ENCODE assay signal across 9 cellular contexts in the genomic region with DNA sequence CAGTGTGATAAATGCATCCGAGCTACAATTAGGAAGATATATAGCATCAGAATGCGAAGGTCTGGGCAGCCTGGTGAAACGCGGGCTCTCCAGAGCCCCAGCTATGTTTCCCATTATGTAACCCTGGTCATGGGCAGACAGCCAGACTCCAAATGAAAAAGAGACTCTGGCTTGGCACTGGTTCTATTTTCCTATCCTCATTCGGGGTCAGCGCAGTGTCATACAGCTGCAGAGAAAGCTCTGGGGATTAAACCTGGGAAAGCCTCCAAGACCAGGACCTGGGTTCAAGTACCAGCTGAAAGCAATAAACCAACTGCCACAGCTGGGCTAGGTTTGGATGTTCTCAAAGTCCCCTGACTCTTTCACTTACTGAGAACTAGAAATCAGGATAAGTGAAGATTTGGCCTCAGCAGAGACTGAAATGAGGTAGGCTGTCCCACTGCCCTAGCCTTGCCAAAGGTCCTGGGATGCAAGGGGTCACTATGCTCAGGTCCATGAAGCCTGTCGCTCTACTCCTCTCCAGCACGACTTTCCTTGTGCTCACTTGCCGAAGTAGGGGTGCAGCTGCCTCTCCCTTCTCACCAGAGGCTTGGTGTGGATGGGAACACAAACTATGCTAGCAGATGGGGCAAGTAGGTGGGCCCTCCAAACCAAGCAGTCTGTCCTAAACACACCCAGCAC.
DNase-seq lines count a peak whose midpoint lies in the region; ATAC-seq and TF ChIP-seq lines count a peak whose summit lies in the region.
"Had no signal": no experiment of that assay in that cellular context is flagged by ENCODE, and none has a peak within 500 bp of the region (broad histone marks: within the 10 kb centered on the region; RNA-seq: fewer than 3 reads in every experiment).

No MANE protein-coding gene starts in this region.

- no peaks in the 10 kb centered on the region for H4K20me1 ChIP-seq in Karpas-422 (ENCODE audit: insufficient read depth, low read depth, low read length)

- H3K27ac ChIP-seq in layer of hippocampus (ENCODE audit: low read depth, low read length) (peak overlapping the region; percentile 56), testis (peak overlapping the region in 1 of 2 donors; percentile 41), Karpas-422 (ENCODE audit: low read length) (no peak overlapping the region)

- intact Hi-C loops in testis (cut with DNase I; ENCODE audit: low total_unique reads): loop anchor here (10.0 kb wide), 2 partner anchors 55 to 85 kb away; no protein-coding TSS in a partner anchor

- H3K4me1 ChIP-seq in testis (peaks cover 80% of the 10 kb centered on the region), Karpas-422 (ENCODE audit: low read length) (no peaks in the 10 kb centered on the region)

- H3K9ac ChIP-seq in Karpas-422 (ENCODE audit: low read length): no peak overlapping the region

- peak; percentile 87 for DNase-seq in M059J (ENCODE audit: low read depth)
- peak; percentile 97 for DNase-seq in brain pericyte (ENCODE audit: low read depth, low spot score)
- peak; percentile 87 for DNase-seq in testis
- no peak for DNase-seq in activated CD4-positive, alpha-beta T cell treated with anti-CD3 and anti-CD28 coated beads for 4 hours
- no peak for DNase-seq in Karpas-422
- DNase-seq: activated naive CD8-positive, alpha-beta T cell treated with anti-CD3 and anti-CD28 coated beads, Interleukin-2, amount 10 ng/mL, durations not matched to agents 7 days and 5 days had no signal

- no peaks in the 10 kb centered on the region for H3K79me2 ChIP-seq in Karpas-422 (ENCODE audit: low read length)

- 31 to 36% methylated on average over 8 to 9 of the region's 9 CpGs for WGBS in testis, 2 donors

- no peak for TF ChIP-seq CTCF in testis (IDR thresholded peaks at IDR 0.05)

- H3K4me2 ChIP-seq in Karpas-422 (ENCODE audit: low read depth, low read length, poor library complexity, severe bottlenecking): no peak overlapping the region

- no peak overlapping the region for H2AFZ ChIP-seq in Karpas-422 (ENCODE audit: low read length)

- H3K4me3 ChIP-seq in testis (no peak overlapping the region), Karpas-422 (ENCODE audit: low read length) (no peak overlapping the region)

- H3K27me3 ChIP-seq in layer of hippocampus (ENCODE audit: control insufficient read depth, insufficient read depth, low read length): no peaks in the 10 kb centered on the region
- no peaks in the 10 kb centered on the region for H3K27me3 ChIP-seq in testis
- no peaks in the 10 kb centered on the region for H3K27me3 ChIP-seq in Karpas-422 (ENCODE audit: low read length)

- H3K9me3 ChIP-seq in testis (no peaks in the 10 kb centered on the region), Karpas-422 (ENCODE audit: low read length) (no peaks in the 10 kb centered on the region)

- H3K36me3 ChIP-seq in testis (ENCODE audit: low read depth, missing control alignments) (no peaks in the 10 kb centered on the region), Karpas-422 (ENCODE audit: insufficient read depth, low read length) (no peaks in the 10 kb centered on the region)

- TF ChIP-seq POLR2A in testis (IDR thresholded peaks at IDR 0.05): no peak

- H3K9me2 ChIP-seq in Karpas-422 (replicated peaks; ENCODE audit: insufficient read depth, low read length): no peaks in the 10 kb centered on the region

- ATAC-seq in GM18858 (IDR thresholded peaks at IDR 0.05; ENCODE audit: unreplicated experiment) (no peak), GM21529 (IDR thresholded peaks at IDR 0.05; ENCODE audit: unreplicated experiment) (no peak)

Comparison
In these comparisons a context has a peak if more than half of its experiments do, and no peak if none do; other contexts are left out.
1. DNase-seq: peak in M059J (single experiment), brain pericyte (single experiment) and testis (single experiment); none in activated CD4-positive, alpha-beta T cell treated with anti-CD3 and anti-CD28 coated beads for 4 hours (0 of 2) and Karpas-422 (single experiment).